Comparison of ENCODE assay signal across 11 cellular contexts in the genomic region with DNA sequence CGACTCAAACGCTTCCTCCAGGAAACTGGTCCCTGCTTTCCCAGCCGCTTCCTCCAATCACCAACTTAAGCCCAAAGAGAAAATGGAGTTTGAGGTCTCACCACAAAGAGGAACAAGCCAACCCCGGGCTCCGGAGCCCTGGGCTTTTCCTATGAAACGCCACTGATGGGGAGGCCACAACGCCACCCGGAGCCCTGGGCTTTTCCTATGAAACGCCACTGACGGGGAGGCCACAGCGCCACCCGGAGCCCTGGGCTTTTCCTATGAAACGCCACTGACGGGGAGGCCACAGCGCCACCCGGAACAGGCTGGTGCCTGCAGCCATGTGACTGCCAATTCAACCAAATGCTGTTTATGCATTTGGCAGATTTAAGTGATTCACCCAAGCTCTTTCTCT. TPM values are rescaled to one million over a fixed set of nuclear protein-coding genes. Genes with fewer than 3 reads are reported as not detected.
DNase-seq lines count a peak whose midpoint lies in the region; ATAC-seq and TF ChIP-seq lines count a peak whose summit lies in the region.
"Had no signal": no experiment of that assay in that cellular context is flagged by ENCODE, and none has a peak within 500 bp of the region (broad histone marks: within the 10 kb centered on the region; RNA-seq: fewer than 3 reads in every experiment).

No MANE protein-coding gene starts in this region.

- peak overlapping the region in 6 of 7 donors; percentile 75 to 92 (median 85) for H3K27ac Mint-ChIP-seq in CD14-positive monocyte
- H3K27ac Mint-ChIP-seq in activated CD4-positive, alpha-beta T cell treated with anti-CD3 and anti-CD28 coated beads, Interleukin-2, amount 10 ng/mL, durations not matched to agents 7 days and 5 days, result peak overlapping the region; percentile 92

- in situ Hi-C loops in KBM-7 (cut with MboI; ENCODE audit: low pct_unique_long_range_greater_than_20kb, low sequenced_read_pairs), result no loop called here

- peak overlapping the region; percentile 63 to 81 for H3K4me3 Mint-ChIP-seq in CD14-positive monocyte
- peak overlapping the region; percentile 56 for H3K4me3 Mint-ChIP-seq in activated CD4-positive, alpha-beta T cell treated with anti-CD3 and anti-CD28 coated beads, Interleukin-2, amount 10 ng/mL, durations not matched to agents 7 days and 5 days

- intact Hi-C loops in CD14-positive monocyte (cut with micrococcal nuclease), result loop anchor here in 1 of 2 donors (10.0 kb wide), 1 partner anchor 72 kb away; the partner anchor contains the start of gene STK32C

- CTCF ChIA-PET in activated CD4-positive, alpha-beta T cell treated with anti-CD3 and anti-CD28 coated beads, Interleukin-2, amount 10 ng/mL, durations not matched to agents 7 days and 5 days (lab: Charles Lee), result no interaction called here

- peaks cover 0 to 2% (median 0%) of the 10 kb centered on the region in 7 donors for H3K9me3 Mint-ChIP-seq in CD14-positive monocyte
- H3K9me3 Mint-ChIP-seq in activated CD4-positive, alpha-beta T cell treated with anti-CD3 and anti-CD28 coated beads, Interleukin-2, amount 10 ng/mL, durations not matched to agents 7 days and 5 days, result no peaks in the 10 kb centered on the region

- peaks cover 2 to 6% of the 10 kb centered on the region in 2 donors for H3K36me3 Mint-ChIP-seq in CD14-positive monocyte
- peaks cover 3% of the 10 kb centered on the region for H3K36me3 Mint-ChIP-seq in activated CD4-positive, alpha-beta T cell treated with anti-CD3 and anti-CD28 coated beads, Interleukin-2, amount 10 ng/mL, durations not matched to agents 7 days and 5 days (ENCODE audit: low read depth)

- peak; percentile 74 for DNase-seq in CD14-positive monocyte (ENCODE audit: low spot score)
- DNase-seq in KBM-7, result peak; percentile 95
- peak; percentile 34 for DNase-seq in activated CD4-positive, alpha-beta T cell treated with anti-CD3 and anti-CD28 coated beads, Interleukin-2, amount 10 ng/mL, durations not matched to agents 7 days and 5 days
- DNase-seq in medulla oblongata (ENCODE audit: extremely low spot score), result peak; percentile 81
- no peak for DNase-seq in NCI-H128 (lab: John Stamatoyannopoulos, UW; ENCODE audit: unreplicated experiment)
- no peak for DNase-seq in DMS53 (lab: John Stamatoyannopoulos, UW)
- DNase-seq: DND-41, esophagus squamous epithelium, transverse colon had no signal

- TF ChIP-seq CTCF in CD14-positive monocyte (IDR thresholded peaks at IDR 0.05), result no peak

- H3K27me3 Mint-ChIP-seq in CD14-positive monocyte (ENCODE audit: low read depth in 3 of 3), result peaks cover 6 to 11% (median 9%) of the 10 kb centered on the region in 3 donors
- H3K27me3 Mint-ChIP-seq in activated CD4-positive, alpha-beta T cell treated with anti-CD3 and anti-CD28 coated beads, Interleukin-2, amount 10 ng/mL, durations not matched to agents 7 days and 5 days, result no peaks in the 10 kb centered on the region

- POLR2A ChIA-PET in activated CD4-positive, alpha-beta T cell treated with anti-CD3 and anti-CD28 coated beads, Interleukin-2, amount 10 ng/mL, durations not matched to agents 7 days and 5 days (lab: Charles Lee), result no interaction called here

- H3K4me1 Mint-ChIP-seq in CD14-positive monocyte, result peaks cover 19% of the 10 kb centered on the region
- H3K4me1 Mint-ChIP-seq in activated CD4-positive, alpha-beta T cell treated with anti-CD3 and anti-CD28 coated beads, Interleukin-2, amount 10 ng/mL, durations not matched to agents 7 days and 5 days, result peaks cover 42% of the 10 kb centered on the region

- ATAC-seq in HG02642 (IDR thresholded peaks at IDR 0.05; ENCODE audit: poor library complexity, unreplicated experiment) (no peak), HG03442 (IDR thresholded peaks at IDR 0.05; ENCODE audit: unreplicated experiment) (no peak)

RNA-seq across cellular contexts. Expression of gene DPYSL4, which starts 45.8 kb away (rescaled TPM):
- polyA plus RNA-seq in CD14-positive monocyte, result not detected
- 1 to 10 TPM; 1.2 to 1.6 TPM for total RNA-seq in activated CD4-positive, alpha-beta T cell treated with anti-CD3 and anti-CD28 coated beads, Interleukin-2, amount 10 ng/mL, durations not matched to agents 7 days and 5 days

Comparison
In these comparisons a context has a peak if more than half of its experiments do, and no peak if none do; other contexts are left out.
1. DNase-seq: peak in CD14-positive monocyte (single experiment), KBM-7 (single experiment), activated CD4-positive, alpha-beta T cell treated with anti-CD3 and anti-CD28 coated beads, Interleukin-2, amount 10 ng/mL, durations not matched to agents 7 days and 5 days (single experiment) and medulla oblongata (single experiment); none in NCI-H128 (single experiment) and DMS53 (single experiment).